Comparison of ENCODE assay signal across 8 cellular contexts in genomic region chr2:241617431-241618154, GRCh38. TPM values are rescaled to one million over a fixed set of nuclear protein-coding genes. Genes with fewer than 3 reads are reported as not detected.
A peak's percentile ranks its signal among the peaks of the same experiment; 100 is the strongest.
DNase-seq lines count a peak whose midpoint lies in the region; ATAC-seq and TF ChIP-seq lines count a peak whose summit lies in the region.

No MANE protein-coding gene starts in this region.

- H2BK15ac ChIP-seq in mesendoderm (replicated peaks; ENCODE audit: low read depth), result no peak overlapping the region

- H2BK120ac ChIP-seq in mesendoderm (ENCODE audit: low read depth, low read length), result no peak overlapping the region

- no peaks in the 10 kb centered on the region for H3K9me3 ChIP-seq in body of pancreas

- H2AK5ac ChIP-seq in mesendoderm (ENCODE audit: low read length), result no peak overlapping the region

- H3K79me2 ChIP-seq in mesendoderm (ENCODE audit: control insufficient read depth, insufficient read depth, low read length), result peaks cover 7% of the 10 kb centered on the region

- peak overlapping the region in 2 of 4 donors; percentile 22 to 34 for H3K27ac ChIP-seq in body of pancreas
- H3K27ac ChIP-seq in mesendoderm (ENCODE audit: low read depth, low read length), result no peak overlapping the region

- no peak for TF ChIP-seq CTCF in body of pancreas (IDR thresholded peaks at IDR 0.05)

- no peak overlapping the region for H4K8ac ChIP-seq in mesendoderm (ENCODE audit: low read depth, low read length)

- peaks cover 6% of the 10 kb centered on the region for H3K4me1 ChIP-seq in body of pancreas
- peaks cover 4% of the 10 kb centered on the region for H3K4me1 ChIP-seq in mesendoderm (ENCODE audit: control insufficient read depth, low read depth, low read length)

- H4K5ac ChIP-seq in mesendoderm (ENCODE audit: low read length), result no peak overlapping the region

- peak; percentile 40 for ATAC-seq in Right ventricle myocardium inferior
- peak; percentile 75 for ATAC-seq in body of pancreas
- no peak for ATAC-seq in HG02970 (IDR thresholded peaks at IDR 0.05; ENCODE audit: low FRiP score, unreplicated experiment)

- WGBS in body of pancreas, 2 donors, result 53 to 54% methylated on average over 15 of the region's 15 CpGs
- no CpG with 5 or more reads among the region's 15 CpGs for WGBS in mesendoderm (ENCODE audit: extremely low coverage, insufficient coverage, low lambda C conversion rate)

- H3K4ac ChIP-seq in mesendoderm (ENCODE audit: low read depth, low read length), result no peak overlapping the region

- intact Hi-C loops in Right ventricle myocardium inferior (cut with DNase I), result loop anchor here (10.0 kb wide), 1 partner anchor 513 kb away; the partner anchor contains the start of gene MTERF4
- intact Hi-C loops in cardiac septum (cut with DNase I), result no loop called here
- intact Hi-C loops in body of pancreas (cut with DNase I), result no loop called here

- no peak for TF ChIP-seq POLR2A in body of pancreas (IDR thresholded peaks at IDR 0.05)

- peaks cover 21% of the 10 kb centered on the region for H3K79me1 ChIP-seq in mesendoderm (ENCODE audit: low read length)

- DNase-seq in Right ventricle myocardium inferior (ENCODE audit: missing footprints) (peak; percentile 77), cardiac septum (ENCODE audit: low spot score) (no peak), NCI-H2196 (lab: John Stamatoyannopoulos, UW; ENCODE audit: unreplicated experiment) (peak; percentile 73), body of pancreas (peak in 2 of 4 donors; percentile 31 to 45), mesendoderm (peak; percentile 66), NCI-H187 treated with DMSO at 0.1 percent for 48 hours (lab: John Stamatoyannopoulos, UW) (no peak)
- no peak for DNase-seq in activated CD4-positive, CD25-positive, alpha-beta regulatory T cell treated with anti-CD3 and anti-CD28 coated beads, Interleukin-2, amount 50 U/mL, for 72 hours

- H3K27me3 ChIP-seq in body of pancreas (no peaks in the 10 kb centered on the region), mesendoderm (ENCODE audit: insufficient read depth, low read length, poor library complexity) (no peaks in the 10 kb centered on the region)

- H3K56ac ChIP-seq in mesendoderm (ENCODE audit: low read length), result peak overlapping the region; percentile 62

- H3K9ac ChIP-seq in mesendoderm (ENCODE audit: low read length), result peak overlapping the region; percentile 9

- no peak overlapping the region for H3K4me2 ChIP-seq in mesendoderm (ENCODE audit: low read length)

- no peak overlapping the region for H3K4me3 ChIP-seq in body of pancreas
- H3K4me3 ChIP-seq in mesendoderm (ENCODE audit: low read length), result no peak overlapping the region

- H3K18ac ChIP-seq in mesendoderm (ENCODE audit: low read length), result no peak overlapping the region

- H3K36me3 ChIP-seq in body of pancreas (replicated peaks in 1 of 2; ENCODE audit: insufficient read depth in 1 of 2, low read depth in 2 of 2) (no peaks in the 10 kb centered on the region), mesendoderm (ENCODE audit: control insufficient read depth, insufficient read depth, low read length) (no peaks in the 10 kb centered on the region)

- no peak overlapping the region for H3K23ac ChIP-seq in mesendoderm (ENCODE audit: low read length)

- H2BK5ac ChIP-seq in mesendoderm (ENCODE audit: low read length), result no peak overlapping the region

RNA-seq across cellular contexts. Expression of gene THAP4, which starts 19.4 kb away (rescaled TPM):
- 83.2 TPM for total RNA-seq in Right ventricle myocardium inferior
- total RNA-seq in cardiac septum, result 73.2 TPM
- 10 to 100 TPM; 44.4 to 59.0 TPM for total RNA-seq in body of pancreas
- polyA plus RNA-seq in mesendoderm (2013, experiment 1 of 2), result 74.2 TPM
- polyA plus RNA-seq in mesendoderm (2013, experiment 2 of 2), result 76.2 TPM

RNA-seq across cellular contexts. Expression of gene ATG4B, which starts 19.9 kb away (rescaled TPM):
- total RNA-seq in Right ventricle myocardium inferior, result 43.3 TPM
- total RNA-seq in cardiac septum, result 46.4 TPM
- total RNA-seq in body of pancreas, result 10 to 100 TPM; 27.5 to 54.4 TPM
- 52.9 TPM for polyA plus RNA-seq in mesendoderm (2013, experiment 1 of 2)
- polyA plus RNA-seq in mesendoderm (2013, experiment 2 of 2), result 53.9 TPM

RNA-seq across cellular contexts. Expression of gene BOK, which starts 59.0 kb away (rescaled TPM):
- total RNA-seq in Right ventricle myocardium inferior, result 4.5 TPM
- 4.5 TPM for total RNA-seq in cardiac septum
- 10 to 100 TPM; 33.2 to 62.3 TPM for total RNA-seq in body of pancreas
- polyA plus RNA-seq in mesendoderm (2013, experiment 1 of 2), result 30.7 TPM
- polyA plus RNA-seq in mesendoderm (2013, experiment 2 of 2), result 31.0 TPM

Comparison
In these comparisons a context has a peak if more than half of its experiments do, and no peak if none do; other contexts are left out.
1. DNase-seq: peak in Right ventricle myocardium inferior (single experiment), NCI-H2196 (single experiment) and mesendoderm (single experiment); none in cardiac septum (single experiment), NCI-H187 treated with DMSO at 0.1 percent for 48 hours (single experiment) and activated CD4-positive, CD25-positive, alpha-beta regulatory T cell treated with anti-CD3 and anti-CD28 coated beads, Interleukin-2, amount 50 U/mL, for 72 hours (single experiment).